ENCODE assay signal across 1 cellular context in the genomic region with DNA sequence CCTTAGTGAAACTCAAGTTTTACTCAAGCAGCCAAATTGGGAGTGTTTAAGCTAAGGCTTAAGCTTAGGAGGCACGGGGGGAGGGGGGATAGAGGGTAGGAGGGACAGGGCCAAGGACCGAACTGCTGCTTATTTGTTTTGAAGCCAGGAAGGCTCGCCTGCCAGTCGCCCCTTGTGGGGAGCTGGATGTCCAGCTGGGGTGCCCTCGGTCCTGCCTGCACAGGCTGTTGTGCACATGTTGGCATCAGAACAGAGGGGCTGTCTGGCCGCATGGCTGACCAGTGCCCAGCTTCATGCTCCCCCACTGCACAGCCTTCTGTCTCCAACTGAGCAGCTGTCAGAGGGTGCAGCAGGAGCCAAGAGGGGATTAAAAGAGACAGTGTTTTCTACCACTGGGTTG.
TF ChIP-seq lines count a peak whose summit lies in the region.

No MANE protein-coding gene starts in this region.

TF ChIP-seq in neural cell, 6 proteins besides CTCF, POLR2A, EP300 and RAD21 (continued from another document):
- TF ChIP-seq, protein P1, sequence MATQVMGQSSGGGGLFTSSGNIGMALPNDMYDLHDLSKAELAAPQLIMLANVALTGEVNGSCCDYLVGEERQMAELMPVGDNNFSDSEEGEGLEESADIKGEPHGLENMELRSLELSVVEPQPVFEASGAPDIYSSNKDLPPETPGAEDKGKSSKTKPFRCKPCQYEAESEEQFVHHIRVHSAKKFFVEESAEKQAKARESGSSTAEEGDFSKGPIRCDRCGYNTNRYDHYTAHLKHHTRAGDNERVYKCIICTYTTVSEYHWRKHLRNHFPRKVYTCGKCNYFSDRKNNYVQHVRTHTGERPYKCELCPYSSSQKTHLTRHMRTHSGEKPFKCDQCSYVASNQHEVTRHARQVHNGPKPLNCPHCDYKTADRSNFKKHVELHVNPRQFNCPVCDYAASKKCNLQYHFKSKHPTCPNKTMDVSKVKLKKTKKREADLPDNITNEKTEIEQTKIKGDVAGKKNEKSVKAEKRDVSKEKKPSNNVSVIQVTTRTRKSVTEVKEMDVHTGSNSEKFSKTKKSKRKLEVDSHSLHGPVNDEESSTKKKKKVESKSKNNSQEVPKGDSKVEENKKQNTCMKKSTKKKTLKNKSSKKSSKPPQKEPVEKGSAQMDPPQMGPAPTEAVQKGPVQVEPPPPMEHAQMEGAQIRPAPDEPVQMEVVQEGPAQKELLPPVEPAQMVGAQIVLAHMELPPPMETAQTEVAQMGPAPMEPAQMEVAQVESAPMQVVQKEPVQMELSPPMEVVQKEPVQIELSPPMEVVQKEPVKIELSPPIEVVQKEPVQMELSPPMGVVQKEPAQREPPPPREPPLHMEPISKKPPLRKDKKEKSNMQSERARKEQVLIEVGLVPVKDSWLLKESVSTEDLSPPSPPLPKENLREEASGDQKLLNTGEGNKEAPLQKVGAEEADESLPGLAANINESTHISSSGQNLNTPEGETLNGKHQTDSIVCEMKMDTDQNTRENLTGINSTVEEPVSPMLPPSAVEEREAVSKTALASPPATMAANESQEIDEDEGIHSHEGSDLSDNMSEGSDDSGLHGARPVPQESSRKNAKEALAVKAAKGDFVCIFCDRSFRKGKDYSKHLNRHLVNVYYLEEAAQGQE (IDR thresholded peaks at IDR 0.05; ENCODE audit: borderline replicate concordance) = no peak
- TF ChIP-seq SMC3 (conservative IDR thresholded peaks at IDR 0.05; ENCODE audit: poor library complexity) (no peak), MXI1 (conservative IDR thresholded peaks at IDR 0.05; ENCODE audit: poor library complexity, severe bottlenecking) (no peak), POLR2AphosphoS5 (IDR thresholded peaks at IDR 0.05) (no peak)
